Comparison of ENCODE assay signal across 27 cellular contexts in the genomic region with DNA sequence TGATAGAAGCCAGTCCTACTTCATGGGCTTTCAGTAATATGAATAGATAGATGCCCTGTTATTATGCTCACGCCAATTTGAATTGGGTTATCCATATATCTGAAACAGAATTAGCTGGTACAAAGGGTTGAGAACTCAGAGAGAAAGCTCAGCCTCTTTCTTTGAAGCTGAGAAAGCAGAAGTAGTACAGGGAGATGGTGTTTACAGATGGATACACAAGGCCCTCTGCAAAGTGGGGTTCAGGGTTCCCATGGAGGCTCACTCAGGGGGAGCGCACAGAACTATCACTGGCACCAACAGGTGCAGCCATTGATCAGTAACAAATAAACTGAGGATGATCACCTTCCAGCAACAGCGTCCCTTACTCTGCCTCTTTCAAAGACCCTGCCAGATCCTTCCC.
"Had no signal": no experiment of that assay in that cellular context is flagged by ENCODE, and none has a peak within 500 bp of the region (broad histone marks: within the 10 kb centered on the region; RNA-seq: fewer than 3 reads in every experiment).

No MANE protein-coding gene starts in this region.

- DNase-seq: natural killer cell; occipital lobe; ovary; posterior cingulate gyrus; psoas muscle; right cardiac atrium; right lobe of liver; sigmoid colon; small intestine; stimulated activated CD4-positive, alpha-beta T cell treated with anti-CD3 and anti-CD28 coated beads, Interleukin-15, amount 100 ng/mL, for 24 hours; stimulated activated CD4-positive, alpha-beta T cell treated with anti-CD3 and anti-CD28 coated beads, Interleukin-2, amount 100 ng/mL, for 24 hours; stimulated activated CD4-positive, alpha-beta T cell treated with anti-CD3 and anti-CD28 coated beads, Interleukin-2, amount 100 ng/mL, for 48 hours; stimulated activated CD4-positive, alpha-beta T cell treated with anti-CD3 and anti-CD28 coated beads, Interleukin-4, amount 100 ng/mL, for 24 hours; stimulated activated naive B cell treated with anti-CD40 and anti-IgM and Interleukin-4, amounts not matched to agents 10 μg/mL and 1 μg/mL and 100 μg/mL, for 72 hours; stimulated activated naive CD4-positive, alpha-beta T cell treated with Interleukin-2 at 50 U/mL for 16 hours; stomach; thyroid gland; trophoblast cell; upper lobe of left lung had no signal

- H3K4me3 Mint-ChIP-seq: natural killer cell; nephron; neural progenitor cell; stimulated activated naive B cell treated with anti-CD40 and anti-IgM and Interleukin-4, amounts not matched to agents 10 μg/mL and 1 μg/mL and 100 μg/mL, for 72 hours; stimulated activated naive CD8-positive, alpha-beta T cell treated with anti-CD3 and anti-CD28 coated beads, Interleukin-15, Interleukin-2, amounts not matched to agents 100 ng/mL and 50 ng/mL, for 24 hours had no signal

- H3K4me1 ChIP-seq: neural progenitor cell, parathyroid adenoma, psoas muscle, stomach, tibial nerve, upper lobe of left lung, vagina had no signal

- H3K4me1 Mint-ChIP-seq: natural killer cell, neural progenitor cell had no signal

- ATAC-seq: natural killer cell; psoas muscle; right cardiac atrium; right lobe of liver; stimulated activated naive B cell treated with anti-CD40 and anti-IgM and Interleukin-4, amounts not matched to agents 10 μg/mL and 1 μg/mL and 100 μg/mL, for 72 hours had no signal

- H3K9ac ChIP-seq: neural progenitor cell, parathyroid adenoma had no signal

- H3K79me2 ChIP-seq: parathyroid adenoma had no signal

- H3K36me3 Mint-ChIP-seq: natural killer cell; neural progenitor cell; stimulated activated naive B cell treated with anti-CD40 and anti-IgM and Interleukin-4, amounts not matched to agents 10 μg/mL and 1 μg/mL and 100 μg/mL, for 72 hours had no signal

- H2AFZ ChIP-seq: neural progenitor cell, parathyroid adenoma had no signal

- H3K27me3 ChIP-seq: neural progenitor cell, ovary, right lobe of liver, sigmoid colon, stomach, thyroid gland, tibial nerve, upper lobe of left lung, vagina had no signal

- H3K27ac ChIP-seq: neural progenitor cell, ovary, parathyroid adenoma, psoas muscle, right lobe of liver, sigmoid colon, stomach, thoracic aorta, thyroid gland, tibial nerve, upper lobe of left lung, vagina had no signal

- H3K9me3 Mint-ChIP-seq: stimulated activated naive CD8-positive, alpha-beta T cell treated with anti-CD3 and anti-CD28 coated beads, Interleukin-15, Interleukin-2, amounts not matched to agents 100 ng/mL and 50 ng/mL, for 24 hours had no signal

- H3K4me2 ChIP-seq: neural progenitor cell had no signal

- H3K27me3 Mint-ChIP-seq: stimulated activated naive B cell treated with anti-CD40 and anti-IgM and Interleukin-4, amounts not matched to agents 10 μg/mL and 1 μg/mL and 100 μg/mL, for 72 hours; stimulated activated naive CD8-positive, alpha-beta T cell treated with anti-CD3 and anti-CD28 coated beads, Interleukin-15, Interleukin-2, amounts not matched to agents 100 ng/mL and 50 ng/mL, for 24 hours had no signal

- H3K27ac Mint-ChIP-seq: natural killer cell; neural progenitor cell; progenitor cell of endocrine pancreas; stimulated activated naive B cell treated with anti-CD40 and anti-IgM and Interleukin-4, amounts not matched to agents 10 μg/mL and 1 μg/mL and 100 μg/mL, for 72 hours; stimulated activated naive CD8-positive, alpha-beta T cell treated with anti-CD3 and anti-CD28 coated beads, Interleukin-15, Interleukin-2, amounts not matched to agents 100 ng/mL and 50 ng/mL, for 24 hours had no signal

- H3K4me3 ChIP-seq: neural progenitor cell, ovary, psoas muscle, right lobe of liver, sigmoid colon, stomach, thoracic aorta, thyroid gland, tibial nerve, upper lobe of left lung, vagina had no signal
